Comparison of ENCODE assay signal across 16 cellular contexts in genomic region chr4:37923089-37923488, GRCh38. TPM values are rescaled to one million over a fixed set of nuclear protein-coding genes. Genes with fewer than 3 reads are reported as not detected.
DNase-seq lines count a peak whose midpoint lies in the region; ATAC-seq, FAIRE-seq and TF ChIP-seq lines count a peak whose summit lies in the region.
"Not testable (repeated sequence)": the region's sequence is repeated elsewhere in the genome, so short reads cannot be mapped to it uniquely, and the experiment has no call there.
"Had no signal": no experiment of that assay in that cellular context is flagged by ENCODE, and none has a peak within 500 bp of the region (broad histone marks: within the 10 kb centered on the region; RNA-seq: fewer than 3 reads in every experiment).

No MANE protein-coding gene starts in this region.

- peak overlapping the region; percentile 35 for H3K27ac Mint-ChIP-seq in dendritic cell treated with granulocyte-macrophage colony-stimulating factor and Interleukin-4, amounts not matched to agents 40 ng/mL and 50 ng/mL, for 4 days
- peak overlapping the region; percentile 23 to 65 for H3K27ac Mint-ChIP-seq in natural killer cell

- not testable (repeated sequence) for H3K9me3 Mint-ChIP-seq in dendritic cell treated with granulocyte-macrophage colony-stimulating factor and Interleukin-4, amounts not matched to agents 40 ng/mL and 50 ng/mL, for 4 days; natural killer cell

- POLR2A ChIA-PET in HEK293 (lab: Yijun Ruan, JAX); K562 (lab: Yijun Ruan, JAX): not testable (repeated sequence)

- CTCF ChIA-PET in HEK293 (lab: Yijun Ruan, JAX); K562 (lab: Yijun Ruan, JAX; ENCODE audit: low intra/inter-chr PET ratio): not testable (repeated sequence)

- in situ Hi-C loops in K562 (cut with MboI) = not testable (repeated sequence)

- not testable (repeated sequence) for H3K4me3 ChIP-seq in HEK293 (ENCODE audit: low read depth, low read length); K562

- H3K27ac ChIP-seq in HEK293 (ENCODE audit: extremely low read depth, low read depth, low read length); K562 (ENCODE audit: extremely low read depth, low read depth, low read length): not testable (repeated sequence)

- FAIRE-seq in K562 (lab: Jason Lieb, UNC) = not testable (repeated sequence)

- H3K9ac ChIP-seq in K562 (ENCODE audit: insufficient read depth in 1 of 2, low read depth in 2 of 2, low read length in 2 of 2) = not testable (repeated sequence)

- not testable (repeated sequence) for H3K9me1 ChIP-seq in K562 (ENCODE audit: control insufficient read depth, insufficient read depth, low read length)

- H3K27me3 ChIP-seq in K562 (ENCODE audit: control insufficient read depth in 2 of 2, insufficient read depth in 2 of 2, low read length in 2 of 2) = peaks cover 14 to 33% of the 10 kb centered on the region in 2 experiments

- peaks cover 37% of the 10 kb centered on the region for H3K4me1 Mint-ChIP-seq in dendritic cell treated with granulocyte-macrophage colony-stimulating factor and Interleukin-4, amounts not matched to agents 40 ng/mL and 50 ng/mL, for 4 days (ENCODE audit: low read depth)
- H3K4me1 Mint-ChIP-seq in natural killer cell = peaks cover 28 to 31% of the 10 kb centered on the region in 2 donors

- BruUV-seq in K562 (replicated peaks; lab: Mats Ljungman, UMichigan) = not testable (repeated sequence)

- not testable (repeated sequence) for TF ChIP-seq RAD21 in K562 (CRISPR knock-in tag; conservative IDR thresholded peaks at IDR 0.05 in 1 of 2, IDR thresholded peaks at IDR 0.05 in 1 of 2)

- not testable (repeated sequence) for H3K79me2 ChIP-seq in K562 (ENCODE audit: control insufficient read depth, insufficient read depth, low read length)

- not testable (repeated sequence) for H3K4me3 Mint-ChIP-seq in dendritic cell treated with granulocyte-macrophage colony-stimulating factor and Interleukin-4, amounts not matched to agents 40 ng/mL and 50 ng/mL, for 4 days; natural killer cell

- not testable (repeated sequence) for H3K4me1 ChIP-seq in HEK293 (ENCODE audit: control insufficient read depth, insufficient read depth, low read length); K562 (replicated peaks in 1 of 2; ENCODE audit: control insufficient read depth in 2 of 2, insufficient read depth in 2 of 2, low read length in 2 of 2)

- H3K27me3 Mint-ChIP-seq in dendritic cell treated with granulocyte-macrophage colony-stimulating factor and Interleukin-4, amounts not matched to agents 40 ng/mL and 50 ng/mL, for 4 days; natural killer cell (ENCODE audit: low read depth in 2 of 2): not testable (repeated sequence)

- intact Hi-C loops in K562 (cut with micrococcal nuclease); dendritic cell treated with granulocyte-macrophage colony-stimulating factor and Interleukin-4, amounts not matched to agents 40 ng/mL and 50 ng/mL, for 4 days (cut with micrococcal nuclease); natural killer cell (cut with micrococcal nuclease): not testable (repeated sequence)

- not testable (repeated sequence) for H2AFZ ChIP-seq in K562 (ENCODE audit: low read depth, low read length)

- H3K36me3 Mint-ChIP-seq in dendritic cell treated with granulocyte-macrophage colony-stimulating factor and Interleukin-4, amounts not matched to agents 40 ng/mL and 50 ng/mL, for 4 days (ENCODE audit: low read depth); natural killer cell: not testable (repeated sequence)

- not testable (repeated sequence) for H3K9me3 ChIP-seq in HEK293 (ENCODE audit: control insufficient read depth, insufficient read depth, low read depth, low read length); K562 (replicated peaks; ENCODE audit: control insufficient read depth, insufficient read depth, low read depth, low read length)

- not testable (repeated sequence) for TF ChIP-seq CTCF in HEK293 (tag by site-specific recombination; IDR thresholded peaks at IDR 0.05); K562 (IDR thresholded peaks at IDR 0.05 in 2 of 3, conservative IDR thresholded peaks at IDR 0.05 in 1 of 3; ENCODE audit: insufficient read depth in 2 of 3, low read depth in 1 of 3, low read length in 3 of 3); natural killer cell (IDR thresholded peaks at IDR 0.05)

- ATAC-seq in K562, natural killer cell: not testable (repeated sequence)

- not testable (repeated sequence) for DNase-seq in K562 (ENCODE audit: extremely low read depth in 1 of 4, low spot score in 3 of 4); natural killer cell

- not testable (repeated sequence) for H3K36me3 ChIP-seq in HEK293 (ENCODE audit: control insufficient read depth in 2 of 2, insufficient read depth in 1 of 2, low read length in 2 of 2); K562 (ENCODE audit: control insufficient read depth, insufficient read depth, low read length)

- not testable (repeated sequence) for H4K20me1 ChIP-seq in K562 (replicated peaks; ENCODE audit: control insufficient read depth, insufficient read depth, low read length)

- not testable (repeated sequence) for H3K4me2 ChIP-seq in K562 (ENCODE audit: insufficient read depth, low read length)

- TF ChIP-seq POLR2A in K562 (conservative IDR thresholded peaks at IDR 0.05) = not testable (repeated sequence)

- not testable (repeated sequence) for TF ChIP-seq EP300 in K562 (IDR thresholded peaks at IDR 0.05; ENCODE audit: low read length)

TF ChIP-seq in HEK293, 187 proteins besides CTCF, POLR2A, EP300 and RAD21:
- peak; percentile 98 for TF ChIP-seq ZNF146 (tag by site-specific recombination; IDR thresholded peaks at IDR 0.05)
- TF ChIP-seq ZNF580 (tag by site-specific recombination; IDR thresholded peaks at IDR 0.05) = peak; percentile 83

TF ChIP-seq in K562, 482 proteins besides CTCF, POLR2A, EP300 and RAD21:
- peak; percentile 78 for TF ChIP-seq ZNF146 (CRISPR knock-in tag; IDR thresholded peaks at IDR 0.05; ENCODE audit: unreplicated experiment)

RNA-seq across cellular contexts. Expression of gene TBC1D1, which starts 32.2 kb away (rescaled TPM):
- 5.8 and 11.4 TPM in 2 replicates for total RNA-seq in K562 (2011; cell fraction: chromatin; rRNA removed; ENCODE audit: low replicate concordance)
- total RNA-seq in K562 (2011; cell fraction: nucleolus; rRNA removed) = 3.0 and 4.2 TPM in 2 replicates
- total RNA-seq in K562 (2011; cell fraction: nucleoplasm; rRNA removed) = 5.2 and 6.4 TPM in 2 replicates
- 11.7 and 13.7 TPM in 2 replicates for total RNA-seq in K562 (2014; rRNA removed)
- total RNA-seq in K562 (2014; rRNA removed; fragmentation: Illumina TruSeq; extraction: Trizol) = 8.8 and 10.6 TPM in 2 replicates
- 7.1 and 7.2 TPM in 2 replicates for total RNA-seq in K562 (2015; rRNA removed; fragmentation: Illumina TruSeq; extraction: Trizol)
- 10.2 and 11.1 TPM in 2 replicates for total RNA-seq in K562 (2021)
- polyA plus RNA-seq in K562 (2011; rRNA removed) = 14.2 and 29.3 TPM in 2 replicates
- polyA plus RNA-seq in K562 (2011; cell fraction: cytosol; rRNA removed) = 14.8 and 29.8 TPM in 2 replicates
- polyA plus RNA-seq in K562 (2011; cell fraction: nucleus; rRNA removed) = 8.4 and 17.4 TPM in 2 replicates
- polyA plus RNA-seq in K562 (2012) = 8.0 and 9.7 TPM in 2 replicates
- 8.7 and 9.0 TPM in 2 replicates for polyA plus RNA-seq in K562 (2014; fragmentation: Illumina TruSeq; extraction: Trizol)
- 1 to 10 TPM in 1 of 2 experiments, under 1 TPM in 1; 0.59 to 1.1 TPM for polyA plus RNA-seq in K562 (2014; fragmentation: Nextera tagmentation; extraction: Ambion mirVana)
- polyA plus RNA-seq in K562 (2014; rRNA removed) = 11.4 and 12.0 TPM in 2 replicates
- polyA minus RNA-seq in K562 (2011; rRNA and poly(A)+ RNA removed) = 20.7 and 34.1 TPM in 2 replicates
- 16.0 and 26.5 TPM in 2 replicates for polyA minus RNA-seq in K562 (2011; cell fraction: cytosol; rRNA and poly(A)+ RNA removed)
- polyA minus RNA-seq in K562 (2011; cell fraction: nucleus; rRNA and poly(A)+ RNA removed) = 7.3 and 19.0 TPM in 2 replicates
- 10 to 100 TPM; 59.2 to 78.6 (median 68.5) TPM for total RNA-seq in natural killer cell

RNA-seq across cellular contexts. Expression of gene PTTG2, which starts 37.1 kb away (rescaled TPM):
- not detected in 2 replicates for total RNA-seq in K562 (2011; cell fraction: chromatin; rRNA removed; ENCODE audit: low replicate concordance)
- not detected in 2 replicates for total RNA-seq in K562 (2011; cell fraction: nucleolus; rRNA removed)
- not detected in 2 replicates for total RNA-seq in K562 (2011; cell fraction: nucleoplasm; rRNA removed)
- not detected in 2 replicates for total RNA-seq in K562 (2014; rRNA removed)
- total RNA-seq in K562 (2014; rRNA removed; fragmentation: Illumina TruSeq; extraction: Trizol) = not detected in 2 replicates
- not detected in 2 replicates for total RNA-seq in K562 (2015; rRNA removed; fragmentation: Illumina TruSeq; extraction: Trizol)
- total RNA-seq in K562 (2021) = not detected in 2 replicates
- polyA plus RNA-seq in K562 (2011; rRNA removed) = not detected in 2 replicates
- polyA plus RNA-seq in K562 (2011; cell fraction: cytosol; rRNA removed) = not detected in 2 replicates
- polyA plus RNA-seq in K562 (2011; cell fraction: nucleus; rRNA removed) = not detected in 2 replicates
- not detected in 2 replicates for polyA plus RNA-seq in K562 (2012)
- not detected in 2 replicates for polyA plus RNA-seq in K562 (2014; fragmentation: Illumina TruSeq; extraction: Trizol)
- not detected for polyA plus RNA-seq in K562 (2014; fragmentation: Nextera tagmentation; extraction: Ambion mirVana)
- not detected in 2 replicates for polyA plus RNA-seq in K562 (2014; rRNA removed)
- not detected in 2 replicates for polyA minus RNA-seq in K562 (2011; rRNA and poly(A)+ RNA removed)
- polyA minus RNA-seq in K562 (2011; cell fraction: cytosol; rRNA and poly(A)+ RNA removed) = not detected in 2 replicates
- not detected in 2 replicates for polyA minus RNA-seq in K562 (2011; cell fraction: nucleus; rRNA and poly(A)+ RNA removed)
- total RNA-seq in natural killer cell = 1 to 10 TPM in 2 of 3 donors, under 1 TPM in 1; 0.82 to 1.5 (median 1.2) TPM
- total RNA-seq: A172, A673, Caco-2, Calu3, Daoy had no signal
- polyA plus RNA-seq: A549; AG04450; BJ; CD14-positive monocyte; CD4-positive, alpha-beta memory T cell; CD4-positive, CD25-positive, alpha-beta regulatory T cell; CD8-positive, alpha-beta memory T cell had no signal

Comparison
In these comparisons a context has a peak if more than half of its experiments do, and no peak if none do; other contexts are left out.
1. RNA of gene TBC1D1, which starts 32.2 kb away (total RNA-seq): 59.2 to 78.6 TPM in natural killer cell; 3.0 to 13.7 TPM in K562; every median in the first group is over 4 times any median in the second.